1 cellular context compared by ENCODE assay signal in genomic region chr2:215680605-215681598, GRCh38.
TF ChIP-seq lines count a peak whose summit lies in the region.

No MANE protein-coding gene starts in this region.

TF ChIP-seq in HepG2, 621 proteins besides CTCF, POLR2A, EP300 and RAD21 (continued from another document and continues in another):
- TF ChIP-seq, protein P1, sequence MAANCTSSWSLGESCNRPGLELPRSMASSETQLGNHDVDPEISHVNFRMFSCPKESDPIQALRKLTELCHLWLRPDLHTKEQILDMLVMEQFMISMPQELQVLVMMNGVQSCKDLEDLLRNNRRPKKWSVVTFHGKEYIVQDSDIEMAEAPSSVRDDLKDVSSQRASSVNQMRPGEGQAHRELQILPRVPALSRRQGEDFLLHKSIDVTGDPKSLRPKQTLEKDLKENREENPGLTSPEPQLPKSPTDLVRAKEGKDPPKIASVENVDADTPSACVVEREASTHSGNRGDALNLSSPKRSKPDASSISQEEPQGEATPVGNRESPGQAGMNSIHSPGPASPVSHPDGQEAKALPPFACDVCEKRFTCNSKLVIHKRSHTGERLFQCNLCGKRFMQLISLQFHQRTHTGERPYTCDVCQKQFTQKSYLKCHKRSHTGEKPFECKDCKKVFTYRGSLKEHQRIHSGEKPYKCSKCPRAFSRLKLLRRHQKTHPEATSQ (CRISPR knock-in tag; IDR thresholded peaks at IDR 0.05; ENCODE audit: borderline replicate concordance), result peak; percentile 63; the same call in 1 of the 2 replicates
- TF ChIP-seq TERF1 (CRISPR knock-in tag; IDR thresholded peaks at IDR 0.05), result no peak
- TF ChIP-seq SIN3A (IDR thresholded peaks at IDR 0.05; ENCODE audit: borderline replicate concordance, low read depth, low read length), result no peak; the same call in 1 of the 2 replicates
- TF ChIP-seq ZSCAN12 (CRISPR knock-in tag; IDR thresholded peaks at IDR 0.05), result 0 out of 2 replicates have a peak, but pooled peaks have one; percentile 33
- peak; percentile 71; the same call in 1 of the 2 replicates for TF ChIP-seq ZNF788 (CRISPR knock-in tag; IDR thresholded peaks at IDR 0.05; ENCODE audit: borderline replicate concordance)
- no peak for TF ChIP-seq RBM22 (optimal IDR thresholded peaks at IDR 0.05; ENCODE audit: low read length)
- TF ChIP-seq PCBP1 (IDR thresholded peaks at IDR 0.05; ENCODE audit: borderline replicate concordance, low read depth, low read length), result no peak
- TF ChIP-seq ZSCAN30 (CRISPR knock-in tag; IDR thresholded peaks at IDR 0.05), result peak; percentile 93; the same call in 1 of the 2 replicates
- TF ChIP-seq FOXK1 (CRISPR knock-in tag; IDR thresholded peaks at IDR 0.05; ENCODE audit: borderline replicate concordance, low read depth), result peak; percentile 93
- no peak for TF ChIP-seq ZZZ3 (CRISPR knock-in tag; IDR thresholded peaks at IDR 0.05; ENCODE audit: borderline replicate concordance)
- no peak for TF ChIP-seq ISX (CRISPR knock-in tag; conservative IDR thresholded peaks at IDR 0.05)
- TF ChIP-seq NFATC3 (CRISPR knock-in tag; IDR thresholded peaks at IDR 0.05), result no peak; the same call in 1 of the 2 replicates
- no peak for TF ChIP-seq SP2 (CRISPR knock-in tag; IDR thresholded peaks at IDR 0.05)
- TF ChIP-seq, protein P2, sequence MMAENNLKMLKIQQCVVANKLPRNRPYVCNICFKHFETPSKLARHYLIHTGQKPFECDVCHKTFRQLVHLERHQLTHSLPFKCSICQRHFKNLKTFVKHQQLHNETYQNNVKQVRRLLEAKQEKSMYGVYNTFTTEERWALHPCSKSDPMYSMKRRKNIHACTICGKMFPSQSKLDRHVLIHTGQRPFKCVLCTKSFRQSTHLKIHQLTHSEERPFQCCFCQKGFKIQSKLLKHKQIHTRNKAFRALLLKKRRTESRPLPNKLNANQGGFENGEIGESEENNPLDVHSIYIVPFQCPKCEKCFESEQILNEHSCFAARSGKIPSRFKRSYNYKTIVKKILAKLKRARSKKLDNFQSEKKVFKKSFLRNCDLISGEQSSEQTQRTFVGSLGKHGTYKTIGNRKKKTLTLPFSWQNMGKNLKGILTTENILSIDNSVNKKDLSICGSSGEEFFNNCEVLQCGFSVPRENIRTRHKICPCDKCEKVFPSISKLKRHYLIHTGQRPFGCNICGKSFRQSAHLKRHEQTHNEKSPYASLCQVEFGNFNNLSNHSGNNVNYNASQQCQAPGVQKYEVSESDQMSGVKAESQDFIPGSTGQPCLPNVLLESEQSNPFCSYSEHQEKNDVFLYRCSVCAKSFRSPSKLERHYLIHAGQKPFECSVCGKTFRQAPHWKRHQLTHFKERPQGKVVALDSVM (CRISPR knock-in tag; IDR thresholded peaks at IDR 0.05), result peak; percentile 67; the same call in 1 of the 2 replicates
- peak; percentile 55; the same call in 1 of the 2 replicates for TF ChIP-seq CHD4 (IDR thresholded peaks at IDR 0.05; ENCODE audit: borderline replicate concordance, low read length)
- no peak for TF ChIP-seq SMAD9 (CRISPR knock-in tag; IDR thresholded peaks at IDR 0.05)
- TF ChIP-seq MEIS2 (CRISPR knock-in tag; IDR thresholded peaks at IDR 0.05), result peak; percentile 47
- peak; percentile 99; the same call in 1 of the 2 replicates for TF ChIP-seq TFE3 (CRISPR knock-in tag; IDR thresholded peaks at IDR 0.05)
- TF ChIP-seq ZNF691 (CRISPR knock-in tag; IDR thresholded peaks at IDR 0.05; ENCODE audit: borderline replicate concordance, low read depth), result peak; percentile 64; the same call in 1 of the 2 replicates
- TF ChIP-seq, protein P3, sequence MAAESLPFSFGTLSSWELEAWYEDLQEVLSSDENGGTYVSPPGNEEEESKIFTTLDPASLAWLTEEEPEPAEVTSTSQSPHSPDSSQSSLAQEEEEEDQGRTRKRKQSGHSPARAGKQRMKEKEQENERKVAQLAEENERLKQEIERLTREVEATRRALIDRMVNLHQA (CRISPR knock-in tag; IDR thresholded peaks at IDR 0.05), result no peak
- peak; percentile 98 for TF ChIP-seq ARID3A (IDR thresholded peaks at IDR 0.05; ENCODE audit: low read depth, low read length)
- TF ChIP-seq, protein P4, sequence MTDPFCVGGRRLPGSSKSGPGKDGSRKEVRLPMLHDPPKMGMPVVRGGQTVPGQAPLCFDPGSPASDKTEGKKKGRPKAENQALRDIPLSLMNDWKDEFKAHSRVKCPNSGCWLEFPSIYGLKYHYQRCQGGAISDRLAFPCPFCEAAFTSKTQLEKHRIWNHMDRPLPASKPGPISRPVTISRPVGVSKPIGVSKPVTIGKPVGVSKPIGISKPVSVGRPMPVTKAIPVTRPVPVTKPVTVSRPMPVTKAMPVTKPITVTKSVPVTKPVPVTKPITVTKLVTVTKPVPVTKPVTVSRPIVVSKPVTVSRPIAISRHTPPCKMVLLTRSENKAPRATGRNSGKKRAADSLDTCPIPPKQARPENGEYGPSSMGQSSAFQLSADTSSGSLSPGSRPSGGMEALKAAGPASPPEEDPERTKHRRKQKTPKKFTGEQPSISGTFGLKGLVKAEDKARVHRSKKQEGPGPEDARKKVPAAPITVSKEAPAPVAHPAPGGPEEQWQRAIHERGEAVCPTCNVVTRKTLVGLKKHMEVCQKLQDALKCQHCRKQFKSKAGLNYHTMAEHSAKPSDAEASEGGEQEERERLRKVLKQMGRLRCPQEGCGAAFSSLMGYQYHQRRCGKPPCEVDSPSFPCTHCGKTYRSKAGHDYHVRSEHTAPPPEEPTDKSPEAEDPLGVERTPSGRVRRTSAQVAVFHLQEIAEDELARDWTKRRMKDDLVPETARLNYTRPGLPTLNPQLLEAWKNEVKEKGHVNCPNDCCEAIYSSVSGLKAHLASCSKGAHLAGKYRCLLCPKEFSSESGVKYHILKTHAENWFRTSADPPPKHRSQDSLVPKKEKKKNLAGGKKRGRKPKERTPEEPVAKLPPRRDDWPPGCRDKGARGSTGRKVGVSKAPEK (CRISPR knock-in tag; IDR thresholded peaks at IDR 0.05; ENCODE audit: borderline replicate concordance), result no peak
- no peak for TF ChIP-seq POLR2AphosphoS5 (IDR thresholded peaks at IDR 0.05; ENCODE audit: low read depth, low read length)
- TF ChIP-seq THRA (CRISPR knock-in tag; IDR thresholded peaks at IDR 0.05; ENCODE audit: borderline replicate concordance), result peak; percentile 78; the same call in 1 of the 2 replicates
- TF ChIP-seq ZNF496 (CRISPR knock-in tag; IDR thresholded peaks at IDR 0.05; ENCODE audit: insufficient replicate concordance), result no peak
- no peak; the same call in 1 of the 2 replicates for TF ChIP-seq ZNF816 (CRISPR knock-in tag; IDR thresholded peaks at IDR 0.05; ENCODE audit: borderline replicate concordance)
- TF ChIP-seq, protein P5, sequence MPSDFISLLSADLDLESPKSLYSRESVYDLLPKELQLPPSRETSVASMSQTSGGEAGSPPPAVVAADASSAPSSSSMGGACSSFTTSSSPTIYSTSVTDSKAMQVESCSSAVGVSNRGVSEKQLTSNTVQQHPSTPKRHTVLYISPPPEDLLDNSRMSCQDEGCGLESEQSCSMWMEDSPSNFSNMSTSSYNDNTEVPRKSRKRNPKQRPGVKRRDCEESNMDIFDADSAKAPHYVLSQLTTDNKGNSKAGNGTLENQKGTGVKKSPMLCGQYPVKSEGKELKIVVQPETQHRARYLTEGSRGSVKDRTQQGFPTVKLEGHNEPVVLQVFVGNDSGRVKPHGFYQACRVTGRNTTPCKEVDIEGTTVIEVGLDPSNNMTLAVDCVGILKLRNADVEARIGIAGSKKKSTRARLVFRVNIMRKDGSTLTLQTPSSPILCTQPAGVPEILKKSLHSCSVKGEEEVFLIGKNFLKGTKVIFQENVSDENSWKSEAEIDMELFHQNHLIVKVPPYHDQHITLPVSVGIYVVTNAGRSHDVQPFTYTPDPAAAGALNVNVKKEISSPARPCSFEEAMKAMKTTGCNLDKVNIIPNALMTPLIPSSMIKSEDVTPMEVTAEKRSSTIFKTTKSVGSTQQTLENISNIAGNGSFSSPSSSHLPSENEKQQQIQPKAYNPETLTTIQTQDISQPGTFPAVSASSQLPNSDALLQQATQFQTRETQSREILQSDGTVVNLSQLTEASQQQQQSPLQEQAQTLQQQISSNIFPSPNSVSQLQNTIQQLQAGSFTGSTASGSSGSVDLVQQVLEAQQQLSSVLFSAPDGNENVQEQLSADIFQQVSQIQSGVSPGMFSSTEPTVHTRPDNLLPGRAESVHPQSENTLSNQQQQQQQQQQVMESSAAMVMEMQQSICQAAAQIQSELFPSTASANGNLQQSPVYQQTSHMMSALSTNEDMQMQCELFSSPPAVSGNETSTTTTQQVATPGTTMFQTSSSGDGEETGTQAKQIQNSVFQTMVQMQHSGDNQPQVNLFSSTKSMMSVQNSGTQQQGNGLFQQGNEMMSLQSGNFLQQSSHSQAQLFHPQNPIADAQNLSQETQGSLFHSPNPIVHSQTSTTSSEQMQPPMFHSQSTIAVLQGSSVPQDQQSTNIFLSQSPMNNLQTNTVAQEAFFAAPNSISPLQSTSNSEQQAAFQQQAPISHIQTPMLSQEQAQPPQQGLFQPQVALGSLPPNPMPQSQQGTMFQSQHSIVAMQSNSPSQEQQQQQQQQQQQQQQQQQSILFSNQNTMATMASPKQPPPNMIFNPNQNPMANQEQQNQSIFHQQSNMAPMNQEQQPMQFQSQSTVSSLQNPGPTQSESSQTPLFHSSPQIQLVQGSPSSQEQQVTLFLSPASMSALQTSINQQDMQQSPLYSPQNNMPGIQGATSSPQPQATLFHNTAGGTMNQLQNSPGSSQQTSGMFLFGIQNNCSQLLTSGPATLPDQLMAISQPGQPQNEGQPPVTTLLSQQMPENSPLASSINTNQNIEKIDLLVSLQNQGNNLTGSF (CRISPR knock-in tag; IDR thresholded peaks at IDR 0.05), result no peak
- TF ChIP-seq ZNF251 (CRISPR knock-in tag; IDR thresholded peaks at IDR 0.05), result no peak
- no peak for TF ChIP-seq ZNF589 (CRISPR knock-in tag; conservative IDR thresholded peaks at IDR 0.05)
- peak; percentile 73; the same call in 1 of the 2 replicates for TF ChIP-seq KDM4B (CRISPR knock-in tag; IDR thresholded peaks at IDR 0.05)
- TF ChIP-seq GABPA (IDR thresholded peaks at IDR 0.05; ENCODE audit: low read depth, low read length), result no peak
- peak; percentile 48 for TF ChIP-seq GABPA (CRISPR knock-in tag; IDR thresholded peaks at IDR 0.05; ENCODE audit: low read depth)
